ENCODE assay signal across 10 cellular contexts in genomic region chr6:88842320-88842719, GRCh38.
"Had no signal": no experiment of that assay in that cellular context is flagged by ENCODE, and none has a peak within 500 bp of the region (broad histone marks: within the 10 kb centered on the region; RNA-seq: fewer than 3 reads in every experiment).

No MANE protein-coding gene starts in this region.

- H3K4me3 ChIP-seq: hepatocyte, psoas muscle, right lobe of liver had no signal

- H3K27ac ChIP-seq: hepatocyte, psoas muscle had no signal

- DNase-seq: activated CD4-positive, alpha-beta T cell treated with anti-CD3 and anti-CD28 coated beads, Interleukin-2, amount 50 U/mL, for 1 hour; activated CD4-positive, CD25-positive, alpha-beta regulatory T cell; activated CD8-positive, alpha-beta memory T cell treated with anti-CD3 and anti-CD28 coated beads for 24 hours; activated naive CD4-positive, alpha-beta T cell treated with Interleukin-2 at 50 U/mL for 16 hours; kidney; psoas muscle; right lobe of liver; T-helper 2 cell had no signal

- H3K79me2 ChIP-seq: hepatocyte had no signal

- ATAC-seq: esophagus mucosa, psoas muscle had no signal

- H2AFZ ChIP-seq: hepatocyte had no signal

- H3K4me2 ChIP-seq: hepatocyte had no signal

- H3K36me3 ChIP-seq: right lobe of liver had no signal

- H3K4me1 ChIP-seq: psoas muscle had no signal

- H3K9me3 ChIP-seq: psoas muscle, right lobe of liver had no signal

- H3K27me3 ChIP-seq: hepatocyte, right lobe of liver had no signal
